In the genomic region with DNA sequence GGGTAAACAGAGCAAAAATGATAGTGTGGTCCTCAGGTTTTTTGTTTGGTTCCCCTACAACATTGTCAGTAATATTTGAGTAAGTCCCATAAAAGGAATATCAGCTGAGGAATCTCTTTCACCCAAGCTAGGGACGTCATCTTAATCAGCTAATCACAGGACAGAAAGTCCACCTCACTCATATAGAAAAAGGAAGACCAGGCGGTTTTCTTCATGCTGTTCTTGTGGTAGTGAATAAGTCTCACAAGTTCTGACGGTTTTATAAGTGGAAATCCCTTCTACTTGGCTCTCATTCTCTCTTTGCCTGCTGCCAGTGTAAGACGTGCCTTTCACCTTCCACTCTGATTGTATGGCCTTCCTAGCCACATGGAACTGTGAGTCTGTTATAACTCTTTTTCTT, we compare ENCODE assay signal across 10 cellular contexts.
"Had no signal": no experiment of that assay in that cellular context is flagged by ENCODE, and none has a peak within 500 bp of the region (broad histone marks: within the 10 kb centered on the region; RNA-seq: fewer than 3 reads in every experiment).

No MANE protein-coding gene starts in this region.

- H3K27ac ChIP-seq: GM23248, HL-60, KMS-11 had no signal

- H3K9ac ChIP-seq: GM23248, KMS-11 had no signal

- H3K4me1 ChIP-seq: HAP-1 had no signal

- H3K36me3 ChIP-seq: HAP-1 had no signal

- H3K4me2 ChIP-seq: KMS-11 had no signal

- H3K9me3 ChIP-seq: HAP-1 had no signal

- H3K4me3 ChIP-seq: GM23248, HAP-1 had no signal

- ATAC-seq: HCT116, HepG2 had no signal

- FAIRE-seq: HepG2 had no signal

- H2AFZ ChIP-seq: GM23248 had no signal

- DNase-seq: GM23248, GOT3, H7, HFFc6, KBM-7 had no signal
